In genomic region chr1:206714331-206715058, GRCh38 we compare ENCODE assay signal across 9 cellular contexts. TPM values are rescaled to one million over a fixed set of nuclear protein-coding genes. Genes with fewer than 3 reads are reported as not detected.
DNase-seq lines count a peak whose midpoint lies in the region; ATAC-seq and TF ChIP-seq lines count a peak whose summit lies in the region.
"Had no signal": no experiment of that assay in that cellular context is flagged by ENCODE, and none has a peak within 500 bp of the region (broad histone marks: within the 10 kb centered on the region; RNA-seq: fewer than 3 reads in every experiment).

No MANE protein-coding gene starts in this region.

- H3K36me3 Mint-ChIP-seq in CD4-positive, CD25-positive, alpha-beta regulatory T cell: peaks cover 4% of the 10 kb centered on the region
- no peaks in the 10 kb centered on the region for H3K36me3 Mint-ChIP-seq in natural killer cell

- H3K27me3 Mint-ChIP-seq in CD4-positive, CD25-positive, alpha-beta regulatory T cell: no peaks in the 10 kb centered on the region
- H3K27me3 Mint-ChIP-seq in natural killer cell (ENCODE audit: low read depth in 2 of 2): no peaks in the 10 kb centered on the region

- no peaks in the 10 kb centered on the region for H3K36me3 ChIP-seq in CD4-positive, CD25-positive, alpha-beta regulatory T cell (ENCODE audit: control insufficient read depth, insufficient read depth, low read length)

- peak overlapping the region; percentile 45 to 79 (median 71) for H3K4me3 Mint-ChIP-seq in CD4-positive, CD25-positive, alpha-beta regulatory T cell
- H3K4me3 Mint-ChIP-seq in natural killer cell: peak overlapping the region; percentile 84

- DNase-seq in CD4-positive, CD25-positive, alpha-beta regulatory T cell: no peak
- peak; percentile 19 for DNase-seq in NCI-H69 (lab: John Stamatoyannopoulos, UW)
- peak; percentile 47 for DNase-seq in natural killer cell
- DNase-seq in SK-N-DZ (ENCODE audit: low spot score): no peak
- no peak for DNase-seq in ecto neural progenitor cell (ENCODE audit: low spot score)
- no peak for DNase-seq in DMS114 treated with DMSO at 0.1 percent for 48 hours (lab: John Stamatoyannopoulos, UW; ENCODE audit: unreplicated experiment)

- H3K9me3 Mint-ChIP-seq in CD4-positive, CD25-positive, alpha-beta regulatory T cell: no peaks in the 10 kb centered on the region
- H3K9me3 Mint-ChIP-seq in natural killer cell: no peaks in the 10 kb centered on the region

- H3K9me3 ChIP-seq in CD4-positive, CD25-positive, alpha-beta regulatory T cell (ENCODE audit: control insufficient read depth in 2 of 2, low read length in 2 of 2): no peaks in the 10 kb centered on the region

- ATAC-seq in CD4-positive, CD25-positive, alpha-beta regulatory T cell (ENCODE audit: low read depth in 2 of 2): peak in 1 of 2 donors; percentile 37
- ATAC-seq in natural killer cell (peak; percentile 66 to 78 (median 69)), GM21576 (IDR thresholded peaks at IDR 0.05; ENCODE audit: unreplicated experiment) (no peak)

- intact Hi-C loops in natural killer cell (cut with micrococcal nuclease): loop anchor here (2.0 to 5.0 kb wide), 2 partner anchors 30 to 208 kb away; partner anchors contain the start of genes FCMR and MAPKAPK2

- peak overlapping the region; percentile 76 for H3K27ac ChIP-seq in CD4-positive, CD25-positive, alpha-beta regulatory T cell (ENCODE audit: insufficient read depth, low read length, poor library complexity, severe bottlenecking)
- peak overlapping the region; percentile 14 for H3K27ac ChIP-seq in cingulate gyrus (ENCODE audit: low read depth, low read length)

- H3K27ac Mint-ChIP-seq in CD4-positive, CD25-positive, alpha-beta regulatory T cell: peak overlapping the region; percentile 84 to 96 (median 87)
- H3K27ac Mint-ChIP-seq in natural killer cell: peak overlapping the region; percentile 92 to 94

- H3K4me1 Mint-ChIP-seq in CD4-positive, CD25-positive, alpha-beta regulatory T cell: peaks cover 28 to 92% (median 69%) of the 10 kb centered on the region in 4 donors
- H3K4me1 Mint-ChIP-seq in natural killer cell: peaks cover 88% of the 10 kb centered on the region in 2 donors

- no peaks in the 10 kb centered on the region for H3K27me3 ChIP-seq in CD4-positive, CD25-positive, alpha-beta regulatory T cell (ENCODE audit: control insufficient read depth, insufficient read depth, low read length)

- no peak for TF ChIP-seq CTCF in natural killer cell (IDR thresholded peaks at IDR 0.05)

- peak overlapping the region; percentile 39 for H3K4me3 ChIP-seq in CD4-positive, CD25-positive, alpha-beta regulatory T cell (ENCODE audit: low read depth, low read length)

- H3K4me1 ChIP-seq in CD4-positive, CD25-positive, alpha-beta regulatory T cell (ENCODE audit: control insufficient read depth, insufficient read depth, low read length, poor library complexity, severe bottlenecking): peaks cover 66% of the 10 kb centered on the region

RNA-seq across cellular contexts. Expression of gene MAPKAPK2, which starts 29.8 kb away (rescaled TPM):
- 167 TPM for total RNA-seq in CD4-positive, CD25-positive, alpha-beta regulatory T cell
- polyA plus RNA-seq in CD4-positive, CD25-positive, alpha-beta regulatory T cell: 1 to 10 TPM; 2.4 to 3.8 (median 2.9) TPM
- total RNA-seq in natural killer cell: 100 to 1,000 TPM; 137 to 197 (median 178) TPM
- polyA plus RNA-seq in SK-N-DZ (2014; cell fraction: cytosol; rRNA removed): 6.2 and 9.1 TPM in 2 replicates
- polyA plus RNA-seq in SK-N-DZ (2014; cell fraction: nucleus; rRNA removed): 10.9 and 15.0 TPM in 2 replicates

RNA-seq across cellular contexts. Expression of gene IL19, which starts 56.1 kb away (rescaled TPM):
- not detected for total RNA-seq in CD4-positive, CD25-positive, alpha-beta regulatory T cell
- not detected for polyA plus RNA-seq in CD4-positive, CD25-positive, alpha-beta regulatory T cell
- total RNA-seq in natural killer cell: not detected
- not detected in 2 replicates for polyA plus RNA-seq in SK-N-DZ (2014; cell fraction: cytosol; rRNA removed)
- polyA plus RNA-seq in SK-N-DZ (2014; cell fraction: nucleus; rRNA removed): not detected in 2 replicates
- total RNA-seq: dermis microvascular lymphatic vessel endothelial cell had no signal

RNA-seq across cellular contexts. Expression of gene IL10, which starts 57.8 kb away (rescaled TPM):
- total RNA-seq in CD4-positive, CD25-positive, alpha-beta regulatory T cell: 7.0 TPM
- polyA plus RNA-seq in CD4-positive, CD25-positive, alpha-beta regulatory T cell: 1 to 10 TPM in 2 of 4 donors, under 1 TPM in 2; 0.60 to 4.4 (median 2.0) TPM
- 1 to 10 TPM in 1 of 3 donors, not detected in 2; 1.0 TPM for total RNA-seq in natural killer cell
- not detected in 2 replicates for polyA plus RNA-seq in SK-N-DZ (2014; cell fraction: cytosol; rRNA removed)
- polyA plus RNA-seq in SK-N-DZ (2014; cell fraction: nucleus; rRNA removed): not detected in 2 replicates
- total RNA-seq: dermis microvascular lymphatic vessel endothelial cell had no signal

Comparison
In these comparisons a context has a peak if more than half of its experiments do, and no peak if none do; other contexts are left out.
1. DNase-seq: peak in NCI-H69 (single experiment) and natural killer cell (single experiment); none in CD4-positive, CD25-positive, alpha-beta regulatory T cell (0 of 3), SK-N-DZ (single experiment), ecto neural progenitor cell (single experiment) and DMS114 treated with DMSO at 0.1 percent for 48 hours (single experiment).